2 cellular contexts compared by ENCODE assay signal in the genomic region with DNA sequence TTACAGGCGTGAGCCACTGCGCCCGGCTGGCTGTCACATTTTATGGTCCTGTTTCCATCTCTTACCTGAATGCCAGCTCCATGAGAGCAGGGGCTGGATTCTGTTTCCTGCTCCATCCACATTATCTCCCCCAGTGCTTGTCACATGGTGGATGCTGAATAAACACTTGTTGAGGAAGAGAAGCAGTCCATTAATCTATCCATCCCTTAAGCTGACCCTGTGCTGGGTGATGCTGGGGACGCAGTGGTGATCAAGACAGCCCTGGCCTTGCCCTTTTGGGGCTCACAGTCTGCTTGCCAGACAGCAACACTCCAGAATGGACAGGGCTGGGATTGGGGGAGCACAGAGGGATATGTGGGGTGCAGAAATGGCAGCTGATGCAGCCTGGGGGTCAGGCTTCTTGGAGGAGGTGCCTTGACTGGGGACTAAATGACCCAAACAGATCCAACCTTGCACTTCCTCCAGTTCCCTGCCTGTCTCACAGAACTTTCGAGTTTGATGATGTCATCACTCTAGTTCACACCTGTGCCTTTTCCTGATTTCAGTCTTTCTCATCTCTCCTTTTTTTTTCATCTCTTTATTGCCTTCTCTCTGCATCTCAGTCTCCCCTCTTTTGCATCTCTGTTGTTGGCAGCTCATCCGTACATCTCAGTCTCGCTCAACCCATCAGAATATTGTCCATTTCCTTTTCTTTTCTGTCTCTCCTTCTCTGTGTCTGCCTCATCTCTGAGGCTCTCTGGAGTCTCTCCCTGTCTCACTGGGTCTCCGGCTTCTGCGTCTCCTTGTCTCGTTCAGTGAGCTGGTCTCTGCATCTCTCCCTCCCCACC.
A peak's percentile ranks its signal among the peaks of the same experiment; 100 is the strongest.
TF ChIP-seq lines count a peak whose summit lies in the region.

No MANE protein-coding gene starts in this region.

TF ChIP-seq in HCT116, 20 proteins besides CTCF, POLR2A, EP300 and RAD21:
- TF ChIP-seq, protein P1, sequence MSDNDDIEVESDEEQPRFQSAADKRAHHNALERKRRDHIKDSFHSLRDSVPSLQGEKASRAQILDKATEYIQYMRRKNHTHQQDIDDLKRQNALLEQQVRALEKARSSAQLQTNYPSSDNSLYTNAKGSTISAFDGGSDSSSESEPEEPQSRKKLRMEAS (IDR thresholded peaks at IDR 0.05), result no peak
- TF ChIP-seq JUND (IDR thresholded peaks at IDR 0.05), result no peak
- TF ChIP-seq, protein P2, sequence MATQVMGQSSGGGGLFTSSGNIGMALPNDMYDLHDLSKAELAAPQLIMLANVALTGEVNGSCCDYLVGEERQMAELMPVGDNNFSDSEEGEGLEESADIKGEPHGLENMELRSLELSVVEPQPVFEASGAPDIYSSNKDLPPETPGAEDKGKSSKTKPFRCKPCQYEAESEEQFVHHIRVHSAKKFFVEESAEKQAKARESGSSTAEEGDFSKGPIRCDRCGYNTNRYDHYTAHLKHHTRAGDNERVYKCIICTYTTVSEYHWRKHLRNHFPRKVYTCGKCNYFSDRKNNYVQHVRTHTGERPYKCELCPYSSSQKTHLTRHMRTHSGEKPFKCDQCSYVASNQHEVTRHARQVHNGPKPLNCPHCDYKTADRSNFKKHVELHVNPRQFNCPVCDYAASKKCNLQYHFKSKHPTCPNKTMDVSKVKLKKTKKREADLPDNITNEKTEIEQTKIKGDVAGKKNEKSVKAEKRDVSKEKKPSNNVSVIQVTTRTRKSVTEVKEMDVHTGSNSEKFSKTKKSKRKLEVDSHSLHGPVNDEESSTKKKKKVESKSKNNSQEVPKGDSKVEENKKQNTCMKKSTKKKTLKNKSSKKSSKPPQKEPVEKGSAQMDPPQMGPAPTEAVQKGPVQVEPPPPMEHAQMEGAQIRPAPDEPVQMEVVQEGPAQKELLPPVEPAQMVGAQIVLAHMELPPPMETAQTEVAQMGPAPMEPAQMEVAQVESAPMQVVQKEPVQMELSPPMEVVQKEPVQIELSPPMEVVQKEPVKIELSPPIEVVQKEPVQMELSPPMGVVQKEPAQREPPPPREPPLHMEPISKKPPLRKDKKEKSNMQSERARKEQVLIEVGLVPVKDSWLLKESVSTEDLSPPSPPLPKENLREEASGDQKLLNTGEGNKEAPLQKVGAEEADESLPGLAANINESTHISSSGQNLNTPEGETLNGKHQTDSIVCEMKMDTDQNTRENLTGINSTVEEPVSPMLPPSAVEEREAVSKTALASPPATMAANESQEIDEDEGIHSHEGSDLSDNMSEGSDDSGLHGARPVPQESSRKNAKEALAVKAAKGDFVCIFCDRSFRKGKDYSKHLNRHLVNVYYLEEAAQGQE (IDR thresholded peaks at IDR 0.05; ENCODE audit: low read depth), result no peak
- TF ChIP-seq YY1 (IDR thresholded peaks at IDR 0.05; ENCODE audit: extremely low read depth, insufficient replicate concordance, low read depth, low read length), result no peak
- no peak for TF ChIP-seq SRF (IDR thresholded peaks at IDR 0.05; ENCODE audit: low read depth)
- no peak for TF ChIP-seq EZH2phosphoT487 (IDR thresholded peaks at IDR 0.05; ENCODE audit: borderline replicate concordance)
- no peak for TF ChIP-seq CEBPB (IDR thresholded peaks at IDR 0.05; ENCODE audit: low read depth)
- TF ChIP-seq FOSL1 (IDR thresholded peaks at IDR 0.05; ENCODE audit: low read depth), result no peak
- no peak for TF ChIP-seq ELF1 (IDR thresholded peaks at IDR 0.05; ENCODE audit: borderline replicate concordance, low read depth)
- TF ChIP-seq CBX3 (IDR thresholded peaks at IDR 0.05; ENCODE audit: low read depth), result no peak
- TF ChIP-seq, protein P3, sequence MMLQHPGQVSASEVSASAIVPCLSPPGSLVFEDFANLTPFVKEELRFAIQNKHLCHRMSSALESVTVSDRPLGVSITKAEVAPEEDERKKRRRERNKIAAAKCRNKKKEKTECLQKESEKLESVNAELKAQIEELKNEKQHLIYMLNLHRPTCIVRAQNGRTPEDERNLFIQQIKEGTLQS (IDR thresholded peaks at IDR 0.05), result no peak
- TF ChIP-seq ZNF274 (IDR thresholded peaks at IDR 0.05; ENCODE audit: low read depth, low read length), result no peak
- TF ChIP-seq ZFX (IDR thresholded peaks at IDR 0.05), result no peak
- no peak for TF ChIP-seq SIN3A (IDR thresholded peaks at IDR 0.05; ENCODE audit: low read depth)
- TF ChIP-seq SP1 (IDR thresholded peaks at IDR 0.05; ENCODE audit: low read depth), result no peak
- no peak for TF ChIP-seq TCF7L2 (IDR thresholded peaks at IDR 0.05; ENCODE audit: borderline replicate concordance, extremely low read depth, insufficient read depth, insufficient read length)
- no peak for TF ChIP-seq EZH2 (IDR thresholded peaks at IDR 0.05)
- TF ChIP-seq, protein P4, sequence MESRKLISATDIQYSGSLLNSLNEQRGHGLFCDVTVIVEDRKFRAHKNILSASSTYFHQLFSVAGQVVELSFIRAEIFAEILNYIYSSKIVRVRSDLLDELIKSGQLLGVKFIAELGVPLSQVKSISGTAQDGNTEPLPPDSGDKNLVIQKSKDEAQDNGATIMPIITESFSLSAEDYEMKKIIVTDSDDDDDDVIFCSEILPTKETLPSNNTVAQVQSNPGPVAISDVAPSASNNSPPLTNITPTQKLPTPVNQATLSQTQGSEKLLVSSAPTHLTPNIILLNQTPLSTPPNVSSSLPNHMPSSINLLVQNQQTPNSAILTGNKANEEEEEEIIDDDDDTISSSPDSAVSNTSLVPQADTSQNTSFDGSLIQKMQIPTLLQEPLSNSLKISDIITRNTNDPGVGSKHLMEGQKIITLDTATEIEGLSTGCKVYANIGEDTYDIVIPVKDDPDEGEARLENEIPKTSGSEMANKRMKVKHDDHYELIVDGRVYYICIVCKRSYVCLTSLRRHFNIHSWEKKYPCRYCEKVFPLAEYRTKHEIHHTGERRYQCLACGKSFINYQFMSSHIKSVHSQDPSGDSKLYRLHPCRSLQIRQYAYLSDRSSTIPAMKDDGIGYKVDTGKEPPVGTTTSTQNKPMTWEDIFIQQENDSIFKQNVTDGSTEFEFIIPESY (IDR thresholded peaks at IDR 0.05; ENCODE audit: extremely low read depth, insufficient replicate concordance, low read length), result no peak
TF ChIP-seq in HCT116: peak in this region for 0.

TF ChIP-seq in GM12878, 131 proteins besides CTCF, POLR2A, EP300 and RAD21 (continues in another document):
- TF ChIP-seq SREBF2 (IDR thresholded peaks at IDR 0.05; ENCODE audit: low read length), result no peak
- TF ChIP-seq FOXM1 (IDR thresholded peaks at IDR 0.05; ENCODE audit: low read depth, low read length), result no peak
- peak; percentile 52; the same call in 1 of the 2 replicates for TF ChIP-seq IKZF1 (conservative IDR thresholded peaks at IDR 0.05)
- TF ChIP-seq ZBED1 (IDR thresholded peaks at IDR 0.05; ENCODE audit: borderline replicate concordance), result no peak
- no peak for TF ChIP-seq SUZ12 (IDR thresholded peaks at IDR 0.05; ENCODE audit: unreplicated experiment)
- TF ChIP-seq, protein P5, sequence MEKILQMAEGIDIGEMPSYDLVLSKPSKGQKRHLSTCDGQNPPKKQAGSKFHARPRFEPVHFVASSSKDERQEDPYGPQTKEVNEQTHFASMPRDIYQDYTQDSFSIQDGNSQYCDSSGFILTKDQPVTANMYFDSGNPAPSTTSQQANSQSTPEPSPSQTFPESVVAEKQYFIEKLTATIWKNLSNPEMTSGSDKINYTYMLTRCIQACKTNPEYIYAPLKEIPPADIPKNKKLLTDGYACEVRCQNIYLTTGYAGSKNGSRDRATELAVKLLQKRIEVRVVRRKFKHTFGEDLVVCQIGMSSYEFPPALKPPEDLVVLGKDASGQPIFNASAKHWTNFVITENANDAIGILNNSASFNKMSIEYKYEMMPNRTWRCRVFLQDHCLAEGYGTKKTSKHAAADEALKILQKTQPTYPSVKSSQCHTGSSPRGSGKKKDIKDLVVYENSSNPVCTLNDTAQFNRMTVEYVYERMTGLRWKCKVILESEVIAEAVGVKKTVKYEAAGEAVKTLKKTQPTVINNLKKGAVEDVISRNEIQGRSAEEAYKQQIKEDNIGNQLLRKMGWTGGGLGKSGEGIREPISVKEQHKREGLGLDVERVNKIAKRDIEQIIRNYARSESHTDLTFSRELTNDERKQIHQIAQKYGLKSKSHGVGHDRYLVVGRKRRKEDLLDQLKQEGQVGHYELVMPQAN (conservative IDR thresholded peaks at IDR 0.05), result no peak
- TF ChIP-seq, protein P6, sequence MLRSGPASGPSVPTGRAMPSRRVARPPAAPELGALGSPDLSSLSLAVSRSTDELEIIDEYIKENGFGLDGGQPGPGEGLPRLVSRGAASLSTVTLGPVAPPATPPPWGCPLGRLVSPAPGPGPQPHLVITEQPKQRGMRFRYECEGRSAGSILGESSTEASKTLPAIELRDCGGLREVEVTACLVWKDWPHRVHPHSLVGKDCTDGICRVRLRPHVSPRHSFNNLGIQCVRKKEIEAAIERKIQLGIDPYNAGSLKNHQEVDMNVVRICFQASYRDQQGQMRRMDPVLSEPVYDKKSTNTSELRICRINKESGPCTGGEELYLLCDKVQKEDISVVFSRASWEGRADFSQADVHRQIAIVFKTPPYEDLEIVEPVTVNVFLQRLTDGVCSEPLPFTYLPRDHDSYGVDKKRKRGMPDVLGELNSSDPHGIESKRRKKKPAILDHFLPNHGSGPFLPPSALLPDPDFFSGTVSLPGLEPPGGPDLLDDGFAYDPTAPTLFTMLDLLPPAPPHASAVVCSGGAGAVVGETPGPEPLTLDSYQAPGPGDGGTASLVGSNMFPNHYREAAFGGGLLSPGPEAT (IDR thresholded peaks at IDR 0.05; ENCODE audit: low read depth), result no peak
- no peak for TF ChIP-seq SREBF1 (IDR thresholded peaks at IDR 0.05; ENCODE audit: low read length)
- no peak for TF ChIP-seq TBL1XR1 (IDR thresholded peaks at IDR 0.05; ENCODE audit: low read depth, low read length)
- TF ChIP-seq NBN (IDR thresholded peaks at IDR 0.05), result peak; percentile 81
- TF ChIP-seq HDAC6 (IDR thresholded peaks at IDR 0.05; ENCODE audit: unreplicated experiment), result no peak
- no peak for TF ChIP-seq ZNF217 (IDR thresholded peaks at IDR 0.05)
- TF ChIP-seq, protein P7, sequence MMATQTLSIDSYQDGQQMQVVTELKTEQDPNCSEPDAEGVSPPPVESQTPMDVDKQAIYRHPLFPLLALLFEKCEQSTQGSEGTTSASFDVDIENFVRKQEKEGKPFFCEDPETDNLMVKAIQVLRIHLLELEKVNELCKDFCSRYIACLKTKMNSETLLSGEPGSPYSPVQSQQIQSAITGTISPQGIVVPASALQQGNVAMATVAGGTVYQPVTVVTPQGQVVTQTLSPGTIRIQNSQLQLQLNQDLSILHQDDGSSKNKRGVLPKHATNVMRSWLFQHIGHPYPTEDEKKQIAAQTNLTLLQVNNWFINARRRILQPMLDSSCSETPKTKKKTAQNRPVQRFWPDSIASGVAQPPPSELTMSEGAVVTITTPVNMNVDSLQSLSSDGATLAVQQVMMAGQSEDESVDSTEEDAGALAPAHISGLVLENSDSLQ (IDR thresholded peaks at IDR 0.05), result peak; percentile 34
- no peak for TF ChIP-seq CREB1 (IDR thresholded peaks at IDR 0.05; ENCODE audit: low read depth)
- no peak for TF ChIP-seq IRF4 (IDR thresholded peaks at IDR 0.05; ENCODE audit: low read depth, low read length)
- TF ChIP-seq CBX5 (IDR thresholded peaks at IDR 0.05; ENCODE audit: low read depth), result no peak
- no peak for TF ChIP-seq JUNB (IDR thresholded peaks at IDR 0.05)
- TF ChIP-seq, protein P8, sequence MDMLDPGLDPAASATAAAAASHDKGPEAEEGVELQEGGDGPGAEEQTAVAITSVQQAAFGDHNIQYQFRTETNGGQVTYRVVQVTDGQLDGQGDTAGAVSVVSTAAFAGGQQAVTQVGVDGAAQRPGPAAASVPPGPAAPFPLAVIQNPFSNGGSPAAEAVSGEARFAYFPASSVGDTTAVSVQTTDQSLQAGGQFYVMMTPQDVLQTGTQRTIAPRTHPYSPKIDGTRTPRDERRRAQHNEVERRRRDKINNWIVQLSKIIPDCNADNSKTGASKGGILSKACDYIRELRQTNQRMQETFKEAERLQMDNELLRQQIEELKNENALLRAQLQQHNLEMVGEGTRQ (IDR thresholded peaks at IDR 0.05; ENCODE audit: borderline replicate concordance, low read depth, low read length), result no peak
- 0 out of 2 replicates have a peak, but pooled peaks have one; percentile 77 for TF ChIP-seq HDGF (IDR thresholded peaks at IDR 0.05)
- no peak for TF ChIP-seq MYC (IDR thresholded peaks at IDR 0.05; ENCODE audit: insufficient read depth, insufficient read length, insufficient replicate concordance, low read length, severe bottlenecking)
- no peak for TF ChIP-seq HCFC1 (IDR thresholded peaks at IDR 0.05; ENCODE audit: low read length)
- no peak for TF ChIP-seq SMAD1 (IDR thresholded peaks at IDR 0.05; ENCODE audit: low read depth, partially characterized antibody)
- TF ChIP-seq, protein P9, sequence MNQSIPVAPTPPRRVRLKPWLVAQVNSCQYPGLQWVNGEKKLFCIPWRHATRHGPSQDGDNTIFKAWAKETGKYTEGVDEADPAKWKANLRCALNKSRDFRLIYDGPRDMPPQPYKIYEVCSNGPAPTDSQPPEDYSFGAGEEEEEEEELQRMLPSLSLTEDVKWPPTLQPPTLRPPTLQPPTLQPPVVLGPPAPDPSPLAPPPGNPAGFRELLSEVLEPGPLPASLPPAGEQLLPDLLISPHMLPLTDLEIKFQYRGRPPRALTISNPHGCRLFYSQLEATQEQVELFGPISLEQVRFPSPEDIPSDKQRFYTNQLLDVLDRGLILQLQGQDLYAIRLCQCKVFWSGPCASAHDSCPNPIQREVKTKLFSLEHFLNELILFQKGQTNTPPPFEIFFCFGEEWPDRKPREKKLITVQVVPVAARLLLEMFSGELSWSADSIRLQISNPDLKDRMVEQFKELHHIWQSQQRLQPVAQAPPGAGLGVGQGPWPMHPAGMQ (IDR thresholded peaks at IDR 0.05; ENCODE audit: borderline replicate concordance), result no peak
- TF ChIP-seq, protein P10, sequence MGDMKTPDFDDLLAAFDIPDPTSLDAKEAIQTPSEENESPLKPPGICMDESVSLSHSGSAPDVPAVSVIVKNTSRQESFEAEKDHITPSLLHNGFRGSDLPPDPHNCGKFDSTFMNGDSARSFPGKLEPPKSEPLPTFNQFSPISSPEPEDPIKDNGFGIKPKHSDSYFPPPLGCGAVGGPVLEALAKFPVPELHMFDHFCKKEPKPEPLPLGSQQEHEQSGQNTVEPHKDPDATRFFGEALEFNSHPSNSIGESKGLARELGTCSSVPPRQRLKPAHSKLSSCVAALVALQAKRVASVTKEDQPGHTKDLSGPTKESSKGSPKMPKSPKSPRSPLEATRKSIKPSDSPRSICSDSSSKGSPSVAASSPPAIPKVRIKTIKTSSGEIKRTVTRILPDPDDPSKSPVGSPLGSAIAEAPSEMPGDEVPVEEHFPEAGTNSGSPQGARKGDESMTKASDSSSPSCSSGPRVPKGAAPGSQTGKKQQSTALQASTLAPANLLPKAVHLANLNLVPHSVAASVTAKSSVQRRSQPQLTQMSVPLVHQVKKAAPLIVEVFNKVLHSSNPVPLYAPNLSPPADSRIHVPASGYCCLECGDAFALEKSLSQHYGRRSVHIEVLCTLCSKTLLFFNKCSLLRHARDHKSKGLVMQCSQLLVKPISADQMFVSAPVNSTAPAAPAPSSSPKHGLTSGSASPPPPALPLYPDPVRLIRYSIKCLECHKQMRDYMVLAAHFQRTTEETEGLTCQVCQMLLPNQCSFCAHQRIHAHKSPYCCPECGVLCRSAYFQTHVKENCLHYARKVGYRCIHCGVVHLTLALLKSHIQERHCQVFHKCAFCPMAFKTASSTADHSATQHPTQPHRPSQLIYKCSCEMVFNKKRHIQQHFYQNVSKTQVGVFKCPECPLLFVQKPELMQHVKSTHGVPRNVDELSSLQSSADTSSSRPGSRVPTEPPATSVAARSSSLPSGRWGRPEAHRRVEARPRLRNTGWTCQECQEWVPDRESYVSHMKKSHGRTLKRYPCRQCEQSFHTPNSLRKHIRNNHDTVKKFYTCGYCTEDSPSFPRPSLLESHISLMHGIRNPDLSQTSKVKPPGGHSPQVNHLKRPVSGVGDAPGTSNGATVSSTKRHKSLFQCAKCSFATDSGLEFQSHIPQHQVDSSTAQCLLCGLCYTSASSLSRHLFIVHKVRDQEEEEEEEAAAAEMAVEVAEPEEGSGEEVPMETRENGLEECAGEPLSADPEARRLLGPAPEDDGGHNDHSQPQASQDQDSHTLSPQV (IDR thresholded peaks at IDR 0.05), result no peak
- TF ChIP-seq MTA3 (IDR thresholded peaks at IDR 0.05; ENCODE audit: borderline replicate concordance, low read length), result no peak
- TF ChIP-seq EGR1 (IDR thresholded peaks at IDR 0.05; ENCODE audit: borderline replicate concordance in 1 of 2, low read depth in 2 of 2, low read length in 2 of 2), result no peak
- no peak for TF ChIP-seq ETV6 (conservative IDR thresholded peaks at IDR 0.05 in 1 of 2, IDR thresholded peaks at IDR 0.05 in 1 of 2; ENCODE audit: borderline replicate concordance in 1 of 2, low read depth in 1 of 2)
- TF ChIP-seq KDM1A (IDR thresholded peaks at IDR 0.05; ENCODE audit: borderline replicate concordance), result no peak
